In genomic region chr1:28091043-28091781, GRCh38 we compare ENCODE assay signal across 1 cellular context.
TF ChIP-seq lines count a peak whose summit lies in the region.

No MANE protein-coding gene starts in this region.

TF ChIP-seq in HepG2, 621 proteins besides CTCF, POLR2A, EP300 and RAD21 (continued from another document and continues in another):
- TF ChIP-seq PRMT3 (CRISPR knock-in tag; IDR thresholded peaks at IDR 0.05; ENCODE audit: borderline replicate concordance, low read depth) (no peak), ZNF609 (CRISPR knock-in tag; IDR thresholded peaks at IDR 0.05; ENCODE audit: borderline replicate concordance) (no peak), KDM1A (CRISPR knock-in tag; IDR thresholded peaks at IDR 0.05) (no peak), JUNB (CRISPR knock-in tag; IDR thresholded peaks at IDR 0.05; ENCODE audit: borderline replicate concordance) (no peak), ZNF317 (CRISPR knock-in tag; IDR thresholded peaks at IDR 0.05) (no peak), ZKSCAN1 (IDR thresholded peaks at IDR 0.05; ENCODE audit: low read length) (no peak), ATF2 (CRISPR knock-in tag; IDR thresholded peaks at IDR 0.05) (no peak), IRF2 (CRISPR knock-in tag; IDR thresholded peaks at IDR 0.05) (0 out of 2 replicates have a peak, but pooled peaks have one; percentile 12), ZFP82 (CRISPR knock-in tag; IDR thresholded peaks at IDR 0.05; ENCODE audit: borderline replicate concordance) (no peak), NBN (conservative IDR thresholded peaks at IDR 0.05) (no peak), CEBPG (CRISPR knock-in tag; IDR thresholded peaks at IDR 0.05) (peak; percentile 35; the same call in 1 of the 2 replicates), ZNF674 (CRISPR knock-in tag; IDR thresholded peaks at IDR 0.05; ENCODE audit: low read depth) (no peak), ZKSCAN8 (CRISPR knock-in tag; IDR thresholded peaks at IDR 0.05; ENCODE audit: borderline replicate concordance) (peak; percentile 78; the same call in 1 of the 2 replicates), ZFP62 (CRISPR knock-in tag; IDR thresholded peaks at IDR 0.05) (no peak), MIXL1 (CRISPR knock-in tag; IDR thresholded peaks at IDR 0.05) (peak; percentile 40; the same call in 1 of the 2 replicates), ZFP36 (IDR thresholded peaks at IDR 0.05; ENCODE audit: borderline replicate concordance, low read depth, low read length, partially characterized antibody) (no peak), HMG20B (CRISPR knock-in tag; conservative IDR thresholded peaks at IDR 0.05) (no peak), LRRFIP1 (CRISPR knock-in tag; conservative IDR thresholded peaks at IDR 0.05) (no peak), ZNF460 (CRISPR knock-in tag; IDR thresholded peaks at IDR 0.05; ENCODE audit: borderline replicate concordance) (no peak), ZFP90 (CRISPR knock-in tag; IDR thresholded peaks at IDR 0.05; ENCODE audit: borderline replicate concordance) (no peak), ZNF850 (CRISPR knock-in tag; conservative IDR thresholded peaks at IDR 0.05) (no peak), CREM (IDR thresholded peaks at IDR 0.05) (no peak), CREM (CRISPR knock-in tag; IDR thresholded peaks at IDR 0.05) (no peak)
- TF ChIP-seq, protein P1, sequence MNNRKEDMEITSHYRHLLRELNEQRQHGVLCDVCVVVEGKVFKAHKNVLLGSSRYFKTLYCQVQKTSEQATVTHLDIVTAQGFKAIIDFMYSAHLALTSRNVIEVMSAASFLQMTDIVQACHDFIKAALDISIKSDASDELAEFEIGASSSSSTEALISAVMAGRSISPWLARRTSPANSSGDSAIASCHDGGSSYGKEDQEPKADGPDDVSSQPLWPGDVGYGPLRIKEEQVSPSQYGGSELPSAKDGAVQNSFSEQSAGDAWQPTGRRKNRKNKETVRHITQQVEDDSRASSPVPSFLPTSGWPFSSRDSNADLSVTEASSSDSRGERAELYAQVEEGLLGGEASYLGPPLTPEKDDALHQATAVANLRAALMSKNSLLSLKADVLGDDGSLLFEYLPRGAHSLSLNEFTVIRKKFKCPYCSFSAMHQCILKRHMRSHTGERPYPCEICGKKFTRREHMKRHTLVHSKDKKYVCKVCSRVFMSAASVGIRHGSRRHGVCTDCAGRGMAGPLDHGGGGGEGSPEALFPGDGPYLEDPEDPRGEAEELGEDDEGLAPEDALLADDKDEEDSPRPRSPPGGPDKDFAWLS (CRISPR knock-in tag; IDR thresholded peaks at IDR 0.05; ENCODE audit: borderline replicate concordance), result no peak
- TF ChIP-seq, protein P2, sequence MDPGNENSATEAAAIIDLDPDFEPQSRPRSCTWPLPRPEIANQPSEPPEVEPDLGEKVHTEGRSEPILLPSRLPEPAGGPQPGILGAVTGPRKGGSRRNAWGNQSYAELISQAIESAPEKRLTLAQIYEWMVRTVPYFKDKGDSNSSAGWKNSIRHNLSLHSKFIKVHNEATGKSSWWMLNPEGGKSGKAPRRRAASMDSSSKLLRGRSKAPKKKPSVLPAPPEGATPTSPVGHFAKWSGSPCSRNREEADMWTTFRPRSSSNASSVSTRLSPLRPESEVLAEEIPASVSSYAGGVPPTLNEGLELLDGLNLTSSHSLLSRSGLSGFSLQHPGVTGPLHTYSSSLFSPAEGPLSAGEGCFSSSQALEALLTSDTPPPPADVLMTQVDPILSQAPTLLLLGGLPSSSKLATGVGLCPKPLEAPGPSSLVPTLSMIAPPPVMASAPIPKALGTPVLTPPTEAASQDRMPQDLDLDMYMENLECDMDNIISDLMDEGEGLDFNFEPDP (CRISPR knock-in tag; conservative IDR thresholded peaks at IDR 0.05), result no peak
- TF ChIP-seq, protein P3, sequence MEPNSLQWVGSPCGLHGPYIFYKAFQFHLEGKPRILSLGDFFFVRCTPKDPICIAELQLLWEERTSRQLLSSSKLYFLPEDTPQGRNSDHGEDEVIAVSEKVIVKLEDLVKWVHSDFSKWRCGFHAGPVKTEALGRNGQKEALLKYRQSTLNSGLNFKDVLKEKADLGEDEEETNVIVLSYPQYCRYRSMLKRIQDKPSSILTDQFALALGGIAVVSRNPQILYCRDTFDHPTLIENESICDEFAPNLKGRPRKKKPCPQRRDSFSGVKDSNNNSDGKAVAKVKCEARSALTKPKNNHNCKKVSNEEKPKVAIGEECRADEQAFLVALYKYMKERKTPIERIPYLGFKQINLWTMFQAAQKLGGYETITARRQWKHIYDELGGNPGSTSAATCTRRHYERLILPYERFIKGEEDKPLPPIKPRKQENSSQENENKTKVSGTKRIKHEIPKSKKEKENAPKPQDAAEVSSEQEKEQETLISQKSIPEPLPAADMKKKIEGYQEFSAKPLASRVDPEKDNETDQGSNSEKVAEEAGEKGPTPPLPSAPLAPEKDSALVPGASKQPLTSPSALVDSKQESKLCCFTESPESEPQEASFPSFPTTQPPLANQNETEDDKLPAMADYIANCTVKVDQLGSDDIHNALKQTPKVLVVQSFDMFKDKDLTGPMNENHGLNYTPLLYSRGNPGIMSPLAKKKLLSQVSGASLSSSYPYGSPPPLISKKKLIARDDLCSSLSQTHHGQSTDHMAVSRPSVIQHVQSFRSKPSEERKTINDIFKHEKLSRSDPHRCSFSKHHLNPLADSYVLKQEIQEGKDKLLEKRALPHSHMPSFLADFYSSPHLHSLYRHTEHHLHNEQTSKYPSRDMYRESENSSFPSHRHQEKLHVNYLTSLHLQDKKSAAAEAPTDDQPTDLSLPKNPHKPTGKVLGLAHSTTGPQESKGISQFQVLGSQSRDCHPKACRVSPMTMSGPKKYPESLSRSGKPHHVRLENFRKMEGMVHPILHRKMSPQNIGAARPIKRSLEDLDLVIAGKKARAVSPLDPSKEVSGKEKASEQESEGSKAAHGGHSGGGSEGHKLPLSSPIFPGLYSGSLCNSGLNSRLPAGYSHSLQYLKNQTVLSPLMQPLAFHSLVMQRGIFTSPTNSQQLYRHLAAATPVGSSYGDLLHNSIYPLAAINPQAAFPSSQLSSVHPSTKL (CRISPR knock-in tag; IDR thresholded peaks at IDR 0.05), result no peak
- TF ChIP-seq, protein P4, sequence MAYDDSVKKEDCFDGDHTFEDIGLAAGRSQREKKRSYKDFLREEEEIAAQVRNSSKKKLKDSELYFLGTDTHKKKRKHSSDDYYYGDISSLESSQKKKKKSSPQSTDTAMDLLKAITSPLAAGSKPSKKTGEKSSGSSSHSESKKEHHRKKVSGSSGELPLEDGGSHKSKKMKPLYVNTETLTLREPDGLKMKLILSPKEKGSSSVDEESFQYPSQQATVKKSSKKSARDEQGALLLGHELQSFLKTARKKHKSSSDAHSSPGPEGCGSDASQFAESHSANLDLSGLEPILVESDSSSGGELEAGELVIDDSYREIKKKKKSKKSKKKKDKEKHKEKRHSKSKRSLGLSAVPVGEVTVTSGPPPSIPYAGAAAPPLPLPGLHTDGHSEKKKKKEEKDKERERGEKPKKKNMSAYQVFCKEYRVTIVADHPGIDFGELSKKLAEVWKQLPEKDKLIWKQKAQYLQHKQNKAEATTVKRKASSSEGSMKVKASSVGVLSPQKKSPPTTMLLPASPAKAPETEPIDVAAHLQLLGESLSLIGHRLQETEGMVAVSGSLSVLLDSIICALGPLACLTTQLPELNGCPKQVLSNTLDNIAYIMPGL (CRISPR knock-in tag; IDR thresholded peaks at IDR 0.05; ENCODE audit: borderline replicate concordance in 1 of 2, low read depth in 1 of 2), result peak in 1 of 2 experiments; percentile 32; a peak in 1 of 4 replicates
- TF ChIP-seq, protein P5, sequence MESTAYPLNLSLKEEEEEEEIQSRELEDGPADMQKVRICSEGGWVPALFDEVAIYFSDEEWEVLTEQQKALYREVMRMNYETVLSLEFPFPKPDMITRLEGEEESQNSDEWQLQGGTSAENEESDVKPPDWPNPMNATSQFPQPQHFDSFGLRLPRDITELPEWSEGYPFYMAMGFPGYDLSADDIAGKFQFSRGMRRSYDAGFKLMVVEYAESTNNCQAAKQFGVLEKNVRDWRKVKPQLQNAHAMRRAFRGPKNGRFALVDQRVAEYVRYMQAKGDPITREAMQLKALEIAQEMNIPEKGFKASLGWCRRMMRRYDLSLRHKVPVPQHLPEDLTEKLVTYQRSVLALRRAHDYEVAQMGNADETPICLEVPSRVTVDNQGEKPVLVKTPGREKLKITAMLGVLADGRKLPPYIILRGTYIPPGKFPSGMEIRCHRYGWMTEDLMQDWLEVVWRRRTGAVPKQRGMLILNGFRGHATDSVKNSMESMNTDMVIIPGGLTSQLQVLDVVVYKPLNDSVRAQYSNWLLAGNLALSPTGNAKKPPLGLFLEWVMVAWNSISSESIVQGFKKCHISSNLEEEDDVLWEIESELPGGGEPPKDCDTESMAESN (CRISPR knock-in tag; conservative IDR thresholded peaks at IDR 0.05), result 0 out of 2 replicates have a peak, but pooled peaks have one; percentile 21
- TF ChIP-seq, protein P6, sequence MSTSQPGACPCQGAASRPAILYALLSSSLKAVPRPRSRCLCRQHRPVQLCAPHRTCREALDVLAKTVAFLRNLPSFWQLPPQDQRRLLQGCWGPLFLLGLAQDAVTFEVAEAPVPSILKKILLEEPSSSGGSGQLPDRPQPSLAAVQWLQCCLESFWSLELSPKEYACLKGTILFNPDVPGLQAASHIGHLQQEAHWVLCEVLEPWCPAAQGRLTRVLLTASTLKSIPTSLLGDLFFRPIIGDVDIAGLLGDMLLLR (CRISPR knock-in tag; IDR thresholded peaks at IDR 0.05), result no peak
